In the genomic region with DNA sequence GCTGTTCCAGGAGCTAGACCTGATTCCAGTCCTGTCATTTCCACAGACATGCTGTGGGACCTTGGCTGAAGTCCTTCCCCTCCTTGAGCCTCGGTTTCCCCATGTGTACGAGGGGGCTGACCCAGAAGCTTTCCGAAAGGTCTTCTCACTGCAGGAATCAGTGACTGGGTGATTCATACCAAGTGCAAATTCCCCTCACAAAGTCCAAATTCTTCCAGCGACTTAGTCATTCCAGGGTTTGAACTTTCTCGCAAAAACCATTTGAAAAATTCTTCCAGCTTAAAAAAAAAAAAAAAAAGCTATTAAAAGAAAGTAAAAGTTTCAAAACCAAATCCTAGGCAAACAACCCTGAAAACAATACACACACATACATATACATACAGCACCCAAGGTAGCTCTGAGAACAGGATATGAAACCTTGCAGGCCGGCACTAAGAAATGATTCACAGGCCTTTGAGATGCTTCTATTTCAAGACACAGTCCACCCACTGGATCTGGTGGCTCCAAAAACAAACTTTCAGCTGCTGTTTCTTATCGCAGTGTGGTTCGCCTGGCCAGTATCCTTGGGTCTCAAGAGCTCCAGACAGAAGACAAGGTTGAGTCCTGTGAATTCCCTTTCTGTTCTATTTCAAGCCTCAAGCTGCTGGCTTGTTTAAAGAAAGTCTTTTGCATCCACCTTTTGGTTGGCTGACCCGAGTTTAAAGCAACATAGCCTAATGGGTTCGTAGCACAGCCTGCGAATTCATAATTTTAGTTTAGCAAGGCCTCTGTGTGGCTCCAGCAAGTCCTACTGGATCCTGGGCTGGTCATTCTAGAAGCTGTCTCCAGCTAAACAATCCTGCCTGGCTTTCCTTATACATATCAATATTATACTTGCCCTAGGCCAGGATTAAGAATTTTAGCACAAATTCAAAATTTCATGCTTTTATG, we compare ENCODE assay signal across 7 cellular contexts. TPM values are rescaled to one million over a fixed set of nuclear protein-coding genes. Genes with fewer than 3 reads are reported as not detected.
DNase-seq lines count a peak whose midpoint lies in the region; ATAC-seq and TF ChIP-seq lines count a peak whose summit lies in the region.

No MANE protein-coding gene starts in this region.

- H3K27ac ChIP-seq in Peyer's patch (peak overlapping the region; percentile 53 to 80 (median 66)), colonic mucosa (peak overlapping the region; percentile 59), WERI-Rb-1 (no peak overlapping the region)

- no peak overlapping the region for H3K4me3 Mint-ChIP-seq in nephron progenitor cell

- intact Hi-C loops in colonic mucosa (cut with DNase I) = no loop called here

- no peak for TF ChIP-seq POLR2A in Peyer's patch (IDR thresholded peaks at IDR 0.05)

- H3K9ac ChIP-seq in colonic mucosa (ENCODE audit: low read depth in 2 of 2, low read length in 2 of 2) = no peak overlapping the region

- peaks cover 74% of the 10 kb centered on the region for H3K4me1 Mint-ChIP-seq in nephron progenitor cell

- ATAC-seq in GM18520 (IDR thresholded peaks at IDR 0.05; ENCODE audit: unreplicated experiment) (peak; percentile 86), HG02763 (IDR thresholded peaks at IDR 0.05; ENCODE audit: unreplicated experiment) (peak; percentile 80)

- no peaks in the 10 kb centered on the region for H3K27me3 ChIP-seq in Peyer's patch
- H3K27me3 ChIP-seq in colonic mucosa = no peaks in the 10 kb centered on the region
- H3K27me3 ChIP-seq in WERI-Rb-1 (ENCODE audit: insufficient read depth, low read depth, severe bottlenecking) = no peaks in the 10 kb centered on the region

- H3K27ac Mint-ChIP-seq in nephron progenitor cell = peak overlapping the region; percentile 90

- H3K36me3 Mint-ChIP-seq in nephron progenitor cell (ENCODE audit: low read depth) = peaks cover 6% of the 10 kb centered on the region

- H3K36me3 ChIP-seq in Peyer's patch (no peaks in the 10 kb centered on the region), colonic mucosa (no peaks in the 10 kb centered on the region), WERI-Rb-1 (no peaks in the 10 kb centered on the region)

- H3K4me1 ChIP-seq in Peyer's patch (peaks cover 0 to 27% (median 12%) of the 10 kb centered on the region in 4 donors), colonic mucosa (no peaks in the 10 kb centered on the region)

- H3K4me3 ChIP-seq in Peyer's patch = no peak overlapping the region
- H3K4me3 ChIP-seq in colonic mucosa = no peak overlapping the region
- no peak overlapping the region for H3K4me3 ChIP-seq in WERI-Rb-1 (ENCODE audit: low read depth, low read length)

- DNase-seq in Peyer's patch (peak in 2 of 3 donors; percentile 66 to 72), colonic mucosa (no peak), nephron progenitor cell (no peak), WERI-Rb-1 (no peak), D341Med (ENCODE audit: low spot score) (no peak)

- peaks cover 9% of the 10 kb centered on the region for H3K27me3 Mint-ChIP-seq in nephron progenitor cell (ENCODE audit: low read depth, poor library complexity)

- peaks cover 9% of the 10 kb centered on the region for H3K9me3 Mint-ChIP-seq in nephron progenitor cell

- H3K9me3 ChIP-seq in Peyer's patch (no peaks in the 10 kb centered on the region), colonic mucosa (no peaks in the 10 kb centered on the region), WERI-Rb-1 (ENCODE audit: severe bottlenecking) (no peaks in the 10 kb centered on the region)

- no peak for TF ChIP-seq CTCF in Peyer's patch (IDR thresholded peaks at IDR 0.05)
- no peak for TF ChIP-seq CTCF in colonic mucosa (IDR thresholded peaks at IDR 0.05)
- no peak for TF ChIP-seq CTCF in nephron progenitor cell (IDR thresholded peaks at IDR 0.05)
- TF ChIP-seq CTCF in WERI-Rb-1 (IDR thresholded peaks at IDR 0.05; ENCODE audit: low read depth, low read length) = no peak

RNA-seq across cellular contexts. Expression of gene ID3, which starts 18.0 kb away (rescaled TPM):
- total RNA-seq in Peyer's patch = 100 to 1,000 TPM; 121 to 224 (median 167) TPM
- 100 to 1,000 TPM; 106 to 221 TPM for total RNA-seq in colonic mucosa

RNA-seq across cellular contexts. Expression of gene E2F2, which starts 46.3 kb away (rescaled TPM):
- total RNA-seq in Peyer's patch (10 to 100 TPM in 3 of 4 donors, 1 to 10 TPM in 1; 6.8 to 16.4 (median 13.6) TPM), colonic mucosa (10 to 100 TPM in 1 of 2 donors, 1 to 10 TPM in 1; 8.2 to 32.9 TPM)

Comparison
In these comparisons a context has a peak if more than half of its experiments do, and no peak if none do; other contexts are left out.
1. DNase-seq: peak in Peyer's patch (2 of 3); none in colonic mucosa (single experiment), nephron progenitor cell (single experiment), WERI-Rb-1 (single experiment) and D341Med (single experiment).